In the genomic region with DNA sequence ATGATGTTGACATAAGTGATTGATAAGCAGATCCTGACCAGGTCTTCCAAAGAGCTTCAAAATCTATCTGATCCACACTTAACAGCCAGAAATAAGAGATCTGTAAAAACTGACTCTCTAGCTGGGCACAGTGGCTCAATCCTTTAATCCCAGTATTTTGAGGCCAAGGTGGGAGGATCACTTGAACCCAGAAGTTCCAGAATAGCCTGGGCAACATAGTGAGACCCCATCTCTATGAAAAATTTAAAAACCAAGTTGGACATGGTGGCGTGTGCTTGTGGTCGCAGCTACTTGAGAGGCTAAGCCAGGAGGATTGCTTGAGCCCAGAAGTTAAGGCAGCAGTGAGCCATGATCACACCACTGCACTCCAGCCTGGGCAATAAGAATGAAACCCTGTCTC, we compare ENCODE assay signal across 29 cellular contexts. TPM values are rescaled to one million over a fixed set of nuclear protein-coding genes. Genes with fewer than 3 reads are reported as not detected.
DNase-seq lines count a peak whose midpoint lies in the region; ATAC-seq, FAIRE-seq and TF ChIP-seq lines count a peak whose summit lies in the region.
"Had no signal": no experiment of that assay in that cellular context is flagged by ENCODE, and none has a peak within 500 bp of the region (broad histone marks: within the 10 kb centered on the region; RNA-seq: fewer than 3 reads in every experiment).

No MANE protein-coding gene starts in this region.

- H3K9ac ChIP-seq in HepG2 (ENCODE audit: insufficient read depth, low read depth, low read length) = no peak overlapping the region
- no peak overlapping the region for H3K9ac ChIP-seq in K562 (ENCODE audit: insufficient read depth in 1 of 2, low read depth in 2 of 2, low read length in 2 of 2)
- H3K9ac ChIP-seq: BLaER1 had no signal

- TF ChIP-seq EP300 in HepG2 (IDR thresholded peaks at IDR 0.05; ENCODE audit: low read depth in 2 of 2, low read length in 2 of 2) (no peak), HepG2 (CRISPR knock-in tag; IDR thresholded peaks at IDR 0.05; ENCODE audit: borderline replicate concordance) (no peak), K562 (IDR thresholded peaks at IDR 0.05; ENCODE audit: low read length) (no peak)

- H3K9me3 ChIP-seq in HepG2 (ENCODE audit: low read length) = no peaks in the 10 kb centered on the region
- H3K9me3 ChIP-seq in right lobe of liver = no peaks in the 10 kb centered on the region
- H3K9me3 ChIP-seq in K562 (replicated peaks; ENCODE audit: control insufficient read depth, insufficient read depth, low read depth, low read length) = no peaks in the 10 kb centered on the region
- no peaks in the 10 kb centered on the region for H3K9me3 ChIP-seq in neutrophil
- H3K9me3 ChIP-seq: BE2C, BLaER1 had no signal

- BruUV-seq in HepG2 (replicated peaks; lab: Mats Ljungman, UMichigan) = no TSS peak
- BruUV-seq in K562 (replicated peaks; lab: Mats Ljungman, UMichigan) = no TSS peak

- peaks cover 7% of the 10 kb centered on the region; the same call in 1 of the 2 replicates for H3K4me1 ChIP-seq in HepG2 (ENCODE audit: insufficient read depth, low read length)
- H3K4me1 ChIP-seq in right lobe of liver = no peaks in the 10 kb centered on the region
- no peaks in the 10 kb centered on the region for H3K4me1 ChIP-seq in K562 (replicated peaks in 1 of 2; ENCODE audit: control insufficient read depth in 2 of 2, insufficient read depth in 2 of 2, low read length in 2 of 2)
- peaks cover 3 to 14% of the 10 kb centered on the region in 2 experiments for H3K4me1 ChIP-seq in neutrophil (ENCODE audit: control insufficient read depth in 1 of 2, insufficient read depth in 1 of 2, low read depth in 1 of 2, low read length in 1 of 2)

- CTCF ChIA-PET in HepG2 (lab: Yijun Ruan, JAX; ENCODE audit: low intra/inter-chr PET ratio, low total read pairs) (no interaction called here), K562 (lab: Yijun Ruan, JAX; ENCODE audit: low intra/inter-chr PET ratio) (no interaction called here)

- H3K79me2 ChIP-seq in HepG2 (ENCODE audit: insufficient read depth, low read length) = no peaks in the 10 kb centered on the region
- no peaks in the 10 kb centered on the region for H3K79me2 ChIP-seq in K562 (ENCODE audit: control insufficient read depth, insufficient read depth, low read length)

- no peak for FAIRE-seq in HepG2 (lab: Jason Lieb, UNC)
- FAIRE-seq in K562 (lab: Jason Lieb, UNC) = no peak
- FAIRE-seq: A204.1, GM12878, GM12892, GM18507, GM19239 had no signal

- peaks cover 0 to 3% of the 10 kb centered on the region in 2 experiments; a peak in 2 of 5 replicates for H3K36me3 ChIP-seq in HepG2 (replicated peaks in 1 of 2; ENCODE audit: control insufficient read depth in 1 of 2, insufficient read depth in 2 of 2, low read length in 2 of 2)
- H3K36me3 ChIP-seq in right lobe of liver = peaks cover 0 to 13% (median 0%) of the 10 kb centered on the region in 4 donors
- H3K36me3 ChIP-seq in K562 (ENCODE audit: control insufficient read depth, insufficient read depth, low read length) = peaks cover 39% of the 10 kb centered on the region; the same call in 2 of the 3 replicates
- H3K36me3 ChIP-seq in neutrophil = peaks cover 90% of the 10 kb centered on the region
- H3K36me3 ChIP-seq: BE2C had no signal

- TF ChIP-seq RAD21 in HepG2 (CRISPR knock-in tag; IDR thresholded peaks at IDR 0.05) (no peak), K562 (CRISPR knock-in tag; conservative IDR thresholded peaks at IDR 0.05 in 1 of 2, IDR thresholded peaks at IDR 0.05 in 1 of 2) (no peak)

- no peaks in the 10 kb centered on the region for H3K9me1 ChIP-seq in K562 (ENCODE audit: control insufficient read depth, insufficient read depth, low read length)

- H2AFZ ChIP-seq in HepG2 (ENCODE audit: low read length) = no peak overlapping the region
- H2AFZ ChIP-seq in K562 (ENCODE audit: low read depth, low read length) = no peak overlapping the region

- H3K4me3 ChIP-seq in HepG2 (replicated peaks in 1 of 3; ENCODE audit: insufficient read depth in 1 of 3, low read depth in 2 of 3, low read length in 3 of 3) (no peak overlapping the region), right lobe of liver (no peak overlapping the region), K562 (no peak overlapping the region), neutrophil (ENCODE audit: low read depth in 1 of 2, low read length in 1 of 2) (no peak overlapping the region)
- H3K4me3 ChIP-seq: BLaER1, GM12878 had no signal

- DNase-seq in HepG2 (ENCODE audit: low spot score) (no peak), right lobe of liver (no peak), K562 (ENCODE audit: extremely low read depth in 1 of 4, low spot score in 3 of 4) (no peak), hippocampal formation (lab: John Stamatoyannopoulos, UW) (no peak), NCI-H524 treated with DMSO at 0.1 percent for 48 hours (lab: John Stamatoyannopoulos, UW) (no peak)
- DNase-seq: 8988T; ACHN; BE2C; C1 segment of cervical spinal cord; CD4-positive, alpha-beta memory T cell; CD4-positive, CD25-positive, alpha-beta regulatory T cell; CD8-positive, alpha-beta memory T cell; COR-L47; DMS 273 treated with DMSO at 0.1 percent for 48 hours; DMS153; DMS53; DMS79; DND-41; EL; GDM1 had no signal

- 98% methylated on average over 2 of the region's 2 CpGs for WGBS in HepG2 (ENCODE audit: low lambda C conversion rate)
- WGBS in right lobe of liver (ENCODE audit: insufficient coverage, low coverage, low lambda C conversion rate, missing lambda C conversion rate) = 100% methylated on average over 2 of the region's 2 CpGs
- WGBS in K562 (ENCODE audit: insufficient coverage, low coverage, missing lambda C conversion rate) = 100% methylated on average over 2 of the region's 2 CpGs

- H3K27ac ChIP-seq in HepG2 (ENCODE audit: extremely low read length, insufficient read depth, low read length) (no peak overlapping the region), right lobe of liver (no peak overlapping the region), VCaP (peak overlapping the region; percentile 41), K562 (ENCODE audit: extremely low read depth, low read depth, low read length) (no peak overlapping the region), neutrophil (peak overlapping the region; percentile 31)
- H3K27ac ChIP-seq: BLaER1 had no signal

- in situ Hi-C loops in HepG2 (cut with HindIII; ENCODE audit: extremely low pct_ligation_motif_present, low pct_unique_long_range_greater_than_20kb) (no loop called here), K562 (cut with MboI) (no loop called here)

- H3K4me2 ChIP-seq in HepG2 (ENCODE audit: low read depth, low read length) (no peak overlapping the region), K562 (ENCODE audit: insufficient read depth, low read length) (no peak overlapping the region)
- H3K4me2 ChIP-seq: BLaER1 had no signal

- H3K27me3 ChIP-seq in HepG2 (ENCODE audit: control insufficient read depth in 1 of 2, insufficient read depth in 2 of 2, low read length in 2 of 2) (no peaks in the 10 kb centered on the region), right lobe of liver (no peaks in the 10 kb centered on the region), K562 (ENCODE audit: control insufficient read depth in 2 of 2, insufficient read depth in 2 of 2, low read length in 2 of 2) (no peaks in the 10 kb centered on the region), neutrophil (no peaks in the 10 kb centered on the region)
- H3K27me3 ChIP-seq: BE2C, BLaER1 had no signal

- TF ChIP-seq POLR2A in HepG2 (IDR thresholded peaks at IDR 0.05; ENCODE audit: insufficient read depth in 1 of 2, low read depth in 2 of 2, low read length in 2 of 2) (no peak), right lobe of liver (IDR thresholded peaks at IDR 0.05) (no peak), K562 (conservative IDR thresholded peaks at IDR 0.05) (no peak)

- POLR2A ChIA-PET in HepG2 (lab: Yijun Ruan, JAX) (no interaction called here), K562 (lab: Yijun Ruan, JAX) (interaction anchor here (0.7 to 1.6 kb wide), 2 partner anchors 23 to 78 kb away, joined by 3 read pairs; no protein-coding TSS in a partner anchor)

- ATAC-seq in HepG2 = no peak
- ATAC-seq in right lobe of liver = no peak
- ATAC-seq in K562 = no peak
- ATAC-seq in GM18867 (IDR thresholded peaks at IDR 0.05; ENCODE audit: unreplicated experiment) = no peak
- ATAC-seq: GM12878 had no signal

- intact Hi-C loops in HepG2 (cut with micrococcal nuclease; ENCODE audit: unreplicated experiment) (no loop called here), right lobe of liver (cut with DNase I) (no loop called here), K562 (cut with micrococcal nuclease) (no loop called here)

- TF ChIP-seq CTCF in HepG2 (CRISPR knock-in tag; IDR thresholded peaks at IDR 0.05) (no peak), right lobe of liver (IDR thresholded peaks at IDR 0.05) (no peak), VCaP (conservative IDR thresholded peaks at IDR 0.05) (no peak), K562 (IDR thresholded peaks at IDR 0.05 in 2 of 3, conservative IDR thresholded peaks at IDR 0.05 in 1 of 3; ENCODE audit: insufficient read depth in 2 of 3, low read depth in 1 of 3, low read length in 3 of 3) (no peak), neutrophil (IDR thresholded peaks at IDR 0.05) (no peak)

- H4K20me1 ChIP-seq in HepG2 (ENCODE audit: insufficient read depth, low read length) (no peaks in the 10 kb centered on the region), K562 (replicated peaks; ENCODE audit: control insufficient read depth, insufficient read depth, low read length) (no peaks in the 10 kb centered on the region)
- H4K20me1 ChIP-seq: BLaER1 had no signal

RNA-seq across cellular contexts. Expression of a gene that starts 43.6 kb away (rescaled TPM):
- total RNA-seq in HepG2 (2016; rRNA removed; fragmentation: Illumina TruSeq; extraction: Trizol) = 12.4 and 14.5 TPM in 2 replicates
- 4.8 and 6.8 TPM in 2 replicates for total RNA-seq in HepG2 (2016; cell fraction: cytosol; rRNA removed; fragmentation: Illumina TruSeq; extraction: Trizol; ENCODE audit: low read depth)
- total RNA-seq in HepG2 (2016; cell fraction: insoluble cytoplasmic fraction; rRNA removed; fragmentation: Illumina TruSeq; extraction: Trizol) = 12.3 and 12.9 TPM in 2 replicates
- total RNA-seq in HepG2 (2016; cell fraction: membrane; rRNA removed; fragmentation: Illumina TruSeq; extraction: Trizol) = 11.2 and 11.4 TPM in 2 replicates
- 15.4 and 15.6 TPM in 2 replicates for total RNA-seq in HepG2 (2016; cell fraction: nucleus; rRNA removed; fragmentation: Illumina TruSeq; extraction: Trizol)
- polyA plus RNA-seq in HepG2 (2011; rRNA removed) = 14.5 and 19.1 TPM in 2 replicates
- 7.6 and 14.1 TPM in 2 replicates for polyA plus RNA-seq in HepG2 (2011; cell fraction: cytosol; rRNA removed)
- 8.9 and 9.2 TPM in 2 replicates for polyA plus RNA-seq in HepG2 (2011; cell fraction: nucleus; rRNA removed)
- 10.2 and 10.5 TPM in 2 replicates for polyA plus RNA-seq in HepG2 (2012)
- 3.6 and 4.8 TPM in 2 replicates for polyA plus RNA-seq in HepG2 (2016; cell fraction: cytosol; fragmentation: Illumina TruSeq; extraction: Trizol; ENCODE audit: low read depth)
- polyA plus RNA-seq in HepG2 (2016; cell fraction: insoluble cytoplasmic fraction; fragmentation: Illumina TruSeq; extraction: Trizol; ENCODE audit: low read depth) = 13.1 and 14.1 TPM in 2 replicates
- 8.7 and 9.7 TPM in 2 replicates for polyA plus RNA-seq in HepG2 (2016; cell fraction: membrane; fragmentation: Illumina TruSeq; extraction: Trizol; ENCODE audit: low read depth)
- polyA plus RNA-seq in HepG2 (2016; cell fraction: nucleus; fragmentation: Illumina TruSeq; extraction: Trizol; ENCODE audit: insufficient read depth, low read depth) = 21.6 and 23.4 TPM in 2 replicates
- 7.0 and 22.0 TPM in 2 replicates for polyA minus RNA-seq in HepG2 (2011; rRNA and poly(A)+ RNA removed; ENCODE audit: low replicate concordance)
- 3.6 and 5.9 TPM in 2 replicates for polyA minus RNA-seq in HepG2 (2011; cell fraction: cytosol; rRNA and poly(A)+ RNA removed)
- polyA minus RNA-seq in HepG2 (2011; cell fraction: nucleus; rRNA and poly(A)+ RNA removed) = 19.3 and 22.0 TPM in 2 replicates
- total RNA-seq in right lobe of liver = 10 to 100 TPM in 1 of 6 experiments, 1 to 10 TPM in 5; 5.1 to 10.0 (median 6.5) TPM
- total RNA-seq in K562 (2011; cell fraction: chromatin; rRNA removed; ENCODE audit: low replicate concordance) = 28.2 and 49.6 TPM in 2 replicates
- 20.2 and 21.6 TPM in 2 replicates for total RNA-seq in K562 (2011; cell fraction: nucleolus; rRNA removed)
- 40.3 and 47.6 TPM in 2 replicates for total RNA-seq in K562 (2011; cell fraction: nucleoplasm; rRNA removed)
- total RNA-seq in K562 (2014; rRNA removed) = 9.9 and 13.3 TPM in 2 replicates
- 18.2 and 24.4 TPM in 2 replicates for total RNA-seq in K562 (2014; rRNA removed; fragmentation: Illumina TruSeq; extraction: Trizol)
- total RNA-seq in K562 (2015; rRNA removed; fragmentation: Illumina TruSeq; extraction: Trizol) = 18.2 and 20.2 TPM in 2 replicates
- total RNA-seq in K562 (2021) = 12.8 and 14.4 TPM in 2 replicates
- polyA plus RNA-seq in K562 (2011; rRNA removed) = 25.3 and 32.3 TPM in 2 replicates
- polyA plus RNA-seq in K562 (2011; cell fraction: cytosol; rRNA removed) = 10.9 and 18.3 TPM in 2 replicates
- polyA plus RNA-seq in K562 (2011; cell fraction: nucleus; rRNA removed) = 15.3 and 23.2 TPM in 2 replicates
- 8.4 and 12.3 TPM in 2 replicates for polyA plus RNA-seq in K562 (2012)
- 14.1 and 15.2 TPM in 2 replicates for polyA plus RNA-seq in K562 (2014; fragmentation: Illumina TruSeq; extraction: Trizol)
- 10 to 100 TPM; 21.0 to 24.4 TPM for polyA plus RNA-seq in K562 (2014; fragmentation: Nextera tagmentation; extraction: Ambion mirVana)
- polyA plus RNA-seq in K562 (2014; rRNA removed) = 12.5 and 15.0 TPM in 2 replicates
- polyA minus RNA-seq in K562 (2011; rRNA and poly(A)+ RNA removed) = 20.1 and 24.1 TPM in 2 replicates
- 5.9 and 11.3 TPM in 2 replicates for polyA minus RNA-seq in K562 (2011; cell fraction: cytosol; rRNA and poly(A)+ RNA removed)
- 16.3 and 24.3 TPM in 2 replicates for polyA minus RNA-seq in K562 (2011; cell fraction: nucleus; rRNA and poly(A)+ RNA removed)

RNA-seq across cellular contexts. Expression of a gene that starts 43.7 kb away (rescaled TPM):
- total RNA-seq in HepG2 (2016; rRNA removed; fragmentation: Illumina TruSeq; extraction: Trizol) (21.4 and 22.1 TPM in 2 replicates), right lobe of liver (10 to 100 TPM in 2 of 6 experiments, 1 to 10 TPM in 4; 4.2 to 36.1 (median 5.8) TPM), K562 (2014; rRNA removed) (25.8 and 30.1 TPM in 2 replicates), K562 (2014; rRNA removed; fragmentation: Illumina TruSeq; extraction: Trizol) (41.7 and 47.8 TPM in 2 replicates), K562 (2015; rRNA removed; fragmentation: Illumina TruSeq; extraction: Trizol) (50.0 and 51.3 TPM in 2 replicates), K562 (2021) (22.8 and 25.2 TPM in 2 replicates)
- 6.4 and 8.2 TPM in 2 replicates for total RNA-seq in HepG2 (2016; cell fraction: cytosol; rRNA removed; fragmentation: Illumina TruSeq; extraction: Trizol; ENCODE audit: low read depth)
- 20.5 and 24.7 TPM in 2 replicates for total RNA-seq in HepG2 (2016; cell fraction: insoluble cytoplasmic fraction; rRNA removed; fragmentation: Illumina TruSeq; extraction: Trizol)
- 12.5 and 14.4 TPM in 2 replicates for total RNA-seq in HepG2 (2016; cell fraction: membrane; rRNA removed; fragmentation: Illumina TruSeq; extraction: Trizol)
- 8.3 and 8.6 TPM in 2 replicates for total RNA-seq in HepG2 (2016; cell fraction: nucleus; rRNA removed; fragmentation: Illumina TruSeq; extraction: Trizol)
- polyA plus RNA-seq in HepG2 (2011; rRNA removed) (12.0 and 14.8 TPM in 2 replicates), K562 (2011; rRNA removed) (21.0 and 33.2 TPM in 2 replicates), K562 (2014; fragmentation: Illumina TruSeq; extraction: Trizol) (37.4 and 41.4 TPM in 2 replicates), K562 (2014; fragmentation: Nextera tagmentation; extraction: Ambion mirVana) (10 to 100 TPM; 70.4 to 76.2 TPM), K562 (2014; rRNA removed) (46.0 and 46.5 TPM in 2 replicates)
- polyA plus RNA-seq in HepG2 (2011; cell fraction: cytosol; rRNA removed) = 22.6 and 31.0 TPM in 2 replicates
- 4.9 and 5.0 TPM in 2 replicates for polyA plus RNA-seq in HepG2 (2011; cell fraction: nucleus; rRNA removed)
- polyA plus RNA-seq in HepG2 (2012) = 10.3 and 14.8 TPM in 2 replicates
- polyA plus RNA-seq in HepG2 (2016; cell fraction: cytosol; fragmentation: Illumina TruSeq; extraction: Trizol; ENCODE audit: low read depth) = 4.8 and 7.8 TPM in 2 replicates
- polyA plus RNA-seq in HepG2 (2016; cell fraction: insoluble cytoplasmic fraction; fragmentation: Illumina TruSeq; extraction: Trizol; ENCODE audit: low read depth) = 23.7 and 32.6 TPM in 2 replicates
- 8.2 and 12.6 TPM in 2 replicates for polyA plus RNA-seq in HepG2 (2016; cell fraction: membrane; fragmentation: Illumina TruSeq; extraction: Trizol; ENCODE audit: low read depth)
- 17.9 and 19.7 TPM in 2 replicates for polyA plus RNA-seq in HepG2 (2016; cell fraction: nucleus; fragmentation: Illumina TruSeq; extraction: Trizol; ENCODE audit: insufficient read depth, low read depth)
- polyA minus RNA-seq in HepG2 (2011; rRNA and poly(A)+ RNA removed; ENCODE audit: low replicate concordance) = 2.5 and 7.2 TPM in 2 replicates
- polyA minus RNA-seq in HepG2 (2011; cell fraction: cytosol; rRNA and poly(A)+ RNA removed) = 3.7 and 3.8 TPM in 2 replicates
- 7.3 and 11.6 TPM in 2 replicates for polyA minus RNA-seq in HepG2 (2011; cell fraction: nucleus; rRNA and poly(A)+ RNA removed)
- total RNA-seq in K562 (2011; cell fraction: chromatin; rRNA removed; ENCODE audit: low replicate concordance) = 26.3 and 32.2 TPM in 2 replicates
- 27.1 and 33.7 TPM in 2 replicates for total RNA-seq in K562 (2011; cell fraction: nucleolus; rRNA removed)
- total RNA-seq in K562 (2011; cell fraction: nucleoplasm; rRNA removed) = 30.8 and 33.2 TPM in 2 replicates
- polyA plus RNA-seq in K562 (2011; cell fraction: cytosol; rRNA removed) = 22.3 and 33.0 TPM in 2 replicates
- polyA plus RNA-seq in K562 (2011; cell fraction: nucleus; rRNA removed) = 5.2 and 8.8 TPM in 2 replicates
- polyA plus RNA-seq in K562 (2012) = 39.0 and 39.5 TPM in 2 replicates
- polyA minus RNA-seq in K562 (2011; rRNA and poly(A)+ RNA removed) = 7.0 and 7.4 TPM in 2 replicates
- 4.7 and 6.5 TPM in 2 replicates for polyA minus RNA-seq in K562 (2011; cell fraction: cytosol; rRNA and poly(A)+ RNA removed)
- 6.7 and 21.1 TPM in 2 replicates for polyA minus RNA-seq in K562 (2011; cell fraction: nucleus; rRNA and poly(A)+ RNA removed)

RNA-seq across cellular contexts. Expression of a gene that starts 45.5 kb away (rescaled TPM):
- total RNA-seq in HepG2 (2016; rRNA removed; fragmentation: Illumina TruSeq; extraction: Trizol) (15.9 and 19.5 TPM in 2 replicates), right lobe of liver (10 to 100 TPM; 47.3 to 73.1 (median 57.3) TPM), K562 (2014; rRNA removed) (29.0 and 33.0 TPM in 2 replicates), K562 (2014; rRNA removed; fragmentation: Illumina TruSeq; extraction: Trizol) (54.9 and 76.1 TPM in 2 replicates), K562 (2015; rRNA removed; fragmentation: Illumina TruSeq; extraction: Trizol) (32.7 and 35.4 TPM in 2 replicates), K562 (2021) (41.9 and 48.7 TPM in 2 replicates)
- total RNA-seq in HepG2 (2016; cell fraction: cytosol; rRNA removed; fragmentation: Illumina TruSeq; extraction: Trizol; ENCODE audit: low read depth) = 0.97 and 1.1 TPM in 2 replicates
- 13.7 and 17.9 TPM in 2 replicates for total RNA-seq in HepG2 (2016; cell fraction: insoluble cytoplasmic fraction; rRNA removed; fragmentation: Illumina TruSeq; extraction: Trizol)
- 2.4 and 5.2 TPM in 2 replicates for total RNA-seq in HepG2 (2016; cell fraction: membrane; rRNA removed; fragmentation: Illumina TruSeq; extraction: Trizol)
- 17.0 and 20.4 TPM in 2 replicates for total RNA-seq in HepG2 (2016; cell fraction: nucleus; rRNA removed; fragmentation: Illumina TruSeq; extraction: Trizol)
- polyA plus RNA-seq in HepG2 (2011; rRNA removed) (16.1 and 16.4 TPM in 2 replicates), K562 (2011; rRNA removed) (43.8 and 44.3 TPM in 2 replicates), K562 (2014; fragmentation: Illumina TruSeq; extraction: Trizol) (44.5 and 47.3 TPM in 2 replicates), K562 (2014; fragmentation: Nextera tagmentation; extraction: Ambion mirVana) (10 to 100 TPM; 37.1 to 41.1 TPM), K562 (2014; rRNA removed) (24.5 and 33.0 TPM in 2 replicates)
- polyA plus RNA-seq in HepG2 (2011; cell fraction: cytosol; rRNA removed) = 5.7 and 12.2 TPM in 2 replicates
- 5.9 and 6.9 TPM in 2 replicates for polyA plus RNA-seq in HepG2 (2011; cell fraction: nucleus; rRNA removed)
- polyA plus RNA-seq in HepG2 (2012) = 18.8 and 28.8 TPM in 2 replicates
- 0.57 and 0.70 TPM in 2 replicates for polyA plus RNA-seq in HepG2 (2016; cell fraction: cytosol; fragmentation: Illumina TruSeq; extraction: Trizol; ENCODE audit: low read depth)
- 11.2 TPM in 2 replicates for polyA plus RNA-seq in HepG2 (2016; cell fraction: insoluble cytoplasmic fraction; fragmentation: Illumina TruSeq; extraction: Trizol; ENCODE audit: low read depth)
- 1.4 and 1.9 TPM in 2 replicates for polyA plus RNA-seq in HepG2 (2016; cell fraction: membrane; fragmentation: Illumina TruSeq; extraction: Trizol; ENCODE audit: low read depth)
- polyA plus RNA-seq in HepG2 (2016; cell fraction: nucleus; fragmentation: Illumina TruSeq; extraction: Trizol; ENCODE audit: insufficient read depth, low read depth) = 16.5 and 18.4 TPM in 2 replicates
- 9.9 and 37.8 TPM in 2 replicates for polyA minus RNA-seq in HepG2 (2011; rRNA and poly(A)+ RNA removed; ENCODE audit: low replicate concordance)
- polyA minus RNA-seq in HepG2 (2011; cell fraction: cytosol; rRNA and poly(A)+ RNA removed) = 16.7 and 31.1 TPM in 2 replicates
- polyA minus RNA-seq in HepG2 (2011; cell fraction: nucleus; rRNA and poly(A)+ RNA removed) = 18.3 and 24.1 TPM in 2 replicates
- 52.4 and 135 TPM in 2 replicates for total RNA-seq in K562 (2011; cell fraction: chromatin; rRNA removed; ENCODE audit: low replicate concordance)
- 18.8 and 28.3 TPM in 2 replicates for total RNA-seq in K562 (2011; cell fraction: nucleolus; rRNA removed)
- 41.9 and 56.3 TPM in 2 replicates for total RNA-seq in K562 (2011; cell fraction: nucleoplasm; rRNA removed)
- polyA plus RNA-seq in K562 (2011; cell fraction: cytosol; rRNA removed) = 6.3 and 13.6 TPM in 2 replicates
- polyA plus RNA-seq in K562 (2011; cell fraction: nucleus; rRNA removed) = 10.0 and 19.9 TPM in 2 replicates
- polyA plus RNA-seq in K562 (2012) = 20.6 and 150 TPM in 2 replicates
- 54.8 and 94.0 TPM in 2 replicates for polyA minus RNA-seq in K562 (2011; rRNA and poly(A)+ RNA removed)
- 22.1 and 27.6 TPM in 2 replicates for polyA minus RNA-seq in K562 (2011; cell fraction: cytosol; rRNA and poly(A)+ RNA removed)
- 9.7 and 20.3 TPM in 2 replicates for polyA minus RNA-seq in K562 (2011; cell fraction: nucleus; rRNA and poly(A)+ RNA removed)

RNA-seq across cellular contexts. Expression of a gene that starts 45.7 kb away (rescaled TPM):
- not detected in 2 replicates for total RNA-seq in HepG2 (2016; rRNA removed; fragmentation: Illumina TruSeq; extraction: Trizol)
- total RNA-seq in HepG2 (2016; cell fraction: cytosol; rRNA removed; fragmentation: Illumina TruSeq; extraction: Trizol; ENCODE audit: low read depth) = not detected in 2 replicates
- total RNA-seq in HepG2 (2016; cell fraction: insoluble cytoplasmic fraction; rRNA removed; fragmentation: Illumina TruSeq; extraction: Trizol) = 0.22 TPM in 1 of 2 replicates, not detected in the other
- not detected in 2 replicates for total RNA-seq in HepG2 (2016; cell fraction: membrane; rRNA removed; fragmentation: Illumina TruSeq; extraction: Trizol)
- not detected in 2 replicates for total RNA-seq in HepG2 (2016; cell fraction: nucleus; rRNA removed; fragmentation: Illumina TruSeq; extraction: Trizol)
- 0.09 TPM in 1 of 2 replicates, not detected in the other for polyA plus RNA-seq in HepG2 (2011; rRNA removed)
- polyA plus RNA-seq in HepG2 (2011; cell fraction: cytosol; rRNA removed) = 0.11 TPM in 1 of 2 replicates, not detected in the other
- not detected in 2 replicates for polyA plus RNA-seq in HepG2 (2011; cell fraction: nucleus; rRNA removed)
- 0.21 TPM in 1 of 2 replicates, not detected in the other for polyA plus RNA-seq in HepG2 (2012)
- 0.27 and 0.31 TPM in 2 replicates for polyA plus RNA-seq in HepG2 (2016; cell fraction: cytosol; fragmentation: Illumina TruSeq; extraction: Trizol; ENCODE audit: low read depth)
- polyA plus RNA-seq in HepG2 (2016; cell fraction: insoluble cytoplasmic fraction; fragmentation: Illumina TruSeq; extraction: Trizol; ENCODE audit: low read depth) = not detected in 2 replicates
- polyA plus RNA-seq in HepG2 (2016; cell fraction: membrane; fragmentation: Illumina TruSeq; extraction: Trizol; ENCODE audit: low read depth) = not detected in 2 replicates
- polyA plus RNA-seq in HepG2 (2016; cell fraction: nucleus; fragmentation: Illumina TruSeq; extraction: Trizol; ENCODE audit: insufficient read depth, low read depth) = not detected in 2 replicates
- polyA minus RNA-seq in HepG2 (2011; rRNA and poly(A)+ RNA removed; ENCODE audit: low replicate concordance) = 0.91 TPM in 1 of 2 replicates, not detected in the other
- polyA minus RNA-seq in HepG2 (2011; cell fraction: cytosol; rRNA and poly(A)+ RNA removed) = not detected in 2 replicates
- not detected in 2 replicates for polyA minus RNA-seq in HepG2 (2011; cell fraction: nucleus; rRNA and poly(A)+ RNA removed)
- total RNA-seq in right lobe of liver = 1 to 10 TPM in 3 of 6 experiments, under 1 TPM in 2, not detected in 1; 0.31 to 1.8 (median 1.3) TPM
- 0.69 TPM in 1 of 2 replicates, not detected in the other for total RNA-seq in K562 (2011; cell fraction: chromatin; rRNA removed; ENCODE audit: low replicate concordance)
- total RNA-seq in K562 (2011; cell fraction: nucleolus; rRNA removed) = 1.1 TPM in 1 of 2 replicates, not detected in the other
- 0.66 and 1.3 TPM in 2 replicates for total RNA-seq in K562 (2011; cell fraction: nucleoplasm; rRNA removed)
- 2.3 and 2.9 TPM in 2 replicates for total RNA-seq in K562 (2014; rRNA removed)
- total RNA-seq in K562 (2014; rRNA removed; fragmentation: Illumina TruSeq; extraction: Trizol) = 2.9 and 3.3 TPM in 2 replicates
- total RNA-seq in K562 (2015; rRNA removed; fragmentation: Illumina TruSeq; extraction: Trizol) = 1.8 and 2.9 TPM in 2 replicates
- 2.0 and 3.1 TPM in 2 replicates for total RNA-seq in K562 (2021)
- 3.1 and 4.2 TPM in 2 replicates for polyA plus RNA-seq in K562 (2011; rRNA removed)
- polyA plus RNA-seq in K562 (2011; cell fraction: cytosol; rRNA removed) = 1.1 and 2.3 TPM in 2 replicates
- 0.43 and 0.70 TPM in 2 replicates for polyA plus RNA-seq in K562 (2011; cell fraction: nucleus; rRNA removed)
- 2.5 and 13.9 TPM in 2 replicates for polyA plus RNA-seq in K562 (2012)
- 4.1 and 4.8 TPM in 2 replicates for polyA plus RNA-seq in K562 (2014; fragmentation: Illumina TruSeq; extraction: Trizol)
- polyA plus RNA-seq in K562 (2014; fragmentation: Nextera tagmentation; extraction: Ambion mirVana) = 1 to 10 TPM; 4.0 to 4.2 TPM
- 3.8 and 4.4 TPM in 2 replicates for polyA plus RNA-seq in K562 (2014; rRNA removed)
- polyA minus RNA-seq in K562 (2011; rRNA and poly(A)+ RNA removed) = 0.42 and 0.45 TPM in 2 replicates
- polyA minus RNA-seq in K562 (2011; cell fraction: cytosol; rRNA and poly(A)+ RNA removed) = 2.0 TPM in 1 of 2 replicates, not detected in the other
- 0.67 TPM in 1 of 2 replicates, not detected in the other for polyA minus RNA-seq in K562 (2011; cell fraction: nucleus; rRNA and poly(A)+ RNA removed)
- total RNA-seq: CD4-positive, alpha-beta memory T cell; CD4-positive, CD25-positive, alpha-beta regulatory T cell had no signal
- polyA plus RNA-seq: CD8-positive, alpha-beta memory T cell had no signal

Comparison
In these comparisons a context has a peak if more than half of its experiments do, and no peak if none do; other contexts are left out.
1. H3K27ac ChIP-seq: peak in VCaP (single experiment) and neutrophil (single experiment); none in HepG2 (single experiment), right lobe of liver (0 of 3) and K562 (single experiment).